In genomic region chr12:52280319-52280795, GRCh38 we compare ENCODE assay signal across 2 cellular contexts.
TF ChIP-seq lines count a peak whose summit lies in the region.

No MANE protein-coding gene starts in this region.

TF ChIP-seq in K562, 482 proteins besides CTCF, POLR2A, EP300 and RAD21 (continues in another document):
- TF ChIP-seq GTF2E2 (tag; IDR thresholded peaks at IDR 0.05): no peak
- no peak for TF ChIP-seq ZBTB17 (CRISPR knock-in tag; IDR thresholded peaks at IDR 0.05)
- 0 out of 2 replicates have a peak, but pooled peaks have one; percentile 11 for TF ChIP-seq IRF9 (tag; IDR thresholded peaks at IDR 0.05)
- TF ChIP-seq NR2C2 (CRISPR knock-in tag; IDR thresholded peaks at IDR 0.05): no peak
- peak; percentile 64; the same call in 1 of the 2 replicates for TF ChIP-seq NR2C2 (tag; IDR thresholded peaks at IDR 0.05)
- no peak for TF ChIP-seq CREBBP (IDR thresholded peaks at IDR 0.05; ENCODE audit: low read depth, low read length)
- TF ChIP-seq POU5F1 (IDR thresholded peaks at IDR 0.05; ENCODE audit: borderline replicate concordance, low read depth, low read length, partially characterized antibody): no peak
- TF ChIP-seq, protein P1, sequence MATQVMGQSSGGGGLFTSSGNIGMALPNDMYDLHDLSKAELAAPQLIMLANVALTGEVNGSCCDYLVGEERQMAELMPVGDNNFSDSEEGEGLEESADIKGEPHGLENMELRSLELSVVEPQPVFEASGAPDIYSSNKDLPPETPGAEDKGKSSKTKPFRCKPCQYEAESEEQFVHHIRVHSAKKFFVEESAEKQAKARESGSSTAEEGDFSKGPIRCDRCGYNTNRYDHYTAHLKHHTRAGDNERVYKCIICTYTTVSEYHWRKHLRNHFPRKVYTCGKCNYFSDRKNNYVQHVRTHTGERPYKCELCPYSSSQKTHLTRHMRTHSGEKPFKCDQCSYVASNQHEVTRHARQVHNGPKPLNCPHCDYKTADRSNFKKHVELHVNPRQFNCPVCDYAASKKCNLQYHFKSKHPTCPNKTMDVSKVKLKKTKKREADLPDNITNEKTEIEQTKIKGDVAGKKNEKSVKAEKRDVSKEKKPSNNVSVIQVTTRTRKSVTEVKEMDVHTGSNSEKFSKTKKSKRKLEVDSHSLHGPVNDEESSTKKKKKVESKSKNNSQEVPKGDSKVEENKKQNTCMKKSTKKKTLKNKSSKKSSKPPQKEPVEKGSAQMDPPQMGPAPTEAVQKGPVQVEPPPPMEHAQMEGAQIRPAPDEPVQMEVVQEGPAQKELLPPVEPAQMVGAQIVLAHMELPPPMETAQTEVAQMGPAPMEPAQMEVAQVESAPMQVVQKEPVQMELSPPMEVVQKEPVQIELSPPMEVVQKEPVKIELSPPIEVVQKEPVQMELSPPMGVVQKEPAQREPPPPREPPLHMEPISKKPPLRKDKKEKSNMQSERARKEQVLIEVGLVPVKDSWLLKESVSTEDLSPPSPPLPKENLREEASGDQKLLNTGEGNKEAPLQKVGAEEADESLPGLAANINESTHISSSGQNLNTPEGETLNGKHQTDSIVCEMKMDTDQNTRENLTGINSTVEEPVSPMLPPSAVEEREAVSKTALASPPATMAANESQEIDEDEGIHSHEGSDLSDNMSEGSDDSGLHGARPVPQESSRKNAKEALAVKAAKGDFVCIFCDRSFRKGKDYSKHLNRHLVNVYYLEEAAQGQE (CRISPR knock-in tag; IDR thresholded peaks at IDR 0.05; ENCODE audit: low read depth): no peak
- TF ChIP-seq ZBED1 (IDR thresholded peaks at IDR 0.05): no peak
- peak; percentile 77 for TF ChIP-seq POLR2H (tag; IDR thresholded peaks at IDR 0.05; ENCODE audit: low read depth)
- TF ChIP-seq GTF2A2 (tag; IDR thresholded peaks at IDR 0.05): no peak
- no peak for TF ChIP-seq ZFP1 (CRISPR knock-in tag; IDR thresholded peaks at IDR 0.05)
- no peak for TF ChIP-seq SIRT6 (IDR thresholded peaks at IDR 0.05; ENCODE audit: low read depth, low read length)
- TF ChIP-seq ZNF184 (CRISPR knock-in tag; IDR thresholded peaks at IDR 0.05): no peak
- TF ChIP-seq, protein P2, sequence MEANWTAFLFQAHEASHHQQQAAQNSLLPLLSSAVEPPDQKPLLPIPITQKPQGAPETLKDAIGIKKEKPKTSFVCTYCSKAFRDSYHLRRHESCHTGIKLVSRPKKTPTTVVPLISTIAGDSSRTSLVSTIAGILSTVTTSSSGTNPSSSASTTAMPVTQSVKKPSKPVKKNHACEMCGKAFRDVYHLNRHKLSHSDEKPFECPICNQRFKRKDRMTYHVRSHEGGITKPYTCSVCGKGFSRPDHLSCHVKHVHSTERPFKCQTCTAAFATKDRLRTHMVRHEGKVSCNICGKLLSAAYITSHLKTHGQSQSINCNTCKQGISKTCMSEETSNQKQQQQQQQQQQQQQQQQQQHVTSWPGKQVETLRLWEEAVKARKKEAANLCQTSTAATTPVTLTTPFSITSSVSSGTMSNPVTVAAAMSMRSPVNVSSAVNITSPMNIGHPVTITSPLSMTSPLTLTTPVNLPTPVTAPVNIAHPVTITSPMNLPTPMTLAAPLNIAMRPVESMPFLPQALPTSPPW (CRISPR knock-in tag; IDR thresholded peaks at IDR 0.05): peak; percentile 41
- TF ChIP-seq PCBP2 (IDR thresholded peaks at IDR 0.05; ENCODE audit: low read depth, low read length, poor library complexity, severe bottlenecking): no peak
- no peak; the same call in 1 of the 2 replicates for TF ChIP-seq SMARCC2 (IDR thresholded peaks at IDR 0.05; ENCODE audit: low read depth)
- TF ChIP-seq POLR2AphosphoS5 (IDR thresholded peaks at IDR 0.05; ENCODE audit: control insufficient read depth, insufficient read depth, low read depth, low read length): no peak
- no peak for TF ChIP-seq ZNF41 (CRISPR knock-in tag; conservative IDR thresholded peaks at IDR 0.05)
- TF ChIP-seq ZNF589 (CRISPR knock-in tag; IDR thresholded peaks at IDR 0.05; ENCODE audit: low read depth): peak; percentile 62; the same call in 1 of the 2 replicates
- TF ChIP-seq, protein P3, sequence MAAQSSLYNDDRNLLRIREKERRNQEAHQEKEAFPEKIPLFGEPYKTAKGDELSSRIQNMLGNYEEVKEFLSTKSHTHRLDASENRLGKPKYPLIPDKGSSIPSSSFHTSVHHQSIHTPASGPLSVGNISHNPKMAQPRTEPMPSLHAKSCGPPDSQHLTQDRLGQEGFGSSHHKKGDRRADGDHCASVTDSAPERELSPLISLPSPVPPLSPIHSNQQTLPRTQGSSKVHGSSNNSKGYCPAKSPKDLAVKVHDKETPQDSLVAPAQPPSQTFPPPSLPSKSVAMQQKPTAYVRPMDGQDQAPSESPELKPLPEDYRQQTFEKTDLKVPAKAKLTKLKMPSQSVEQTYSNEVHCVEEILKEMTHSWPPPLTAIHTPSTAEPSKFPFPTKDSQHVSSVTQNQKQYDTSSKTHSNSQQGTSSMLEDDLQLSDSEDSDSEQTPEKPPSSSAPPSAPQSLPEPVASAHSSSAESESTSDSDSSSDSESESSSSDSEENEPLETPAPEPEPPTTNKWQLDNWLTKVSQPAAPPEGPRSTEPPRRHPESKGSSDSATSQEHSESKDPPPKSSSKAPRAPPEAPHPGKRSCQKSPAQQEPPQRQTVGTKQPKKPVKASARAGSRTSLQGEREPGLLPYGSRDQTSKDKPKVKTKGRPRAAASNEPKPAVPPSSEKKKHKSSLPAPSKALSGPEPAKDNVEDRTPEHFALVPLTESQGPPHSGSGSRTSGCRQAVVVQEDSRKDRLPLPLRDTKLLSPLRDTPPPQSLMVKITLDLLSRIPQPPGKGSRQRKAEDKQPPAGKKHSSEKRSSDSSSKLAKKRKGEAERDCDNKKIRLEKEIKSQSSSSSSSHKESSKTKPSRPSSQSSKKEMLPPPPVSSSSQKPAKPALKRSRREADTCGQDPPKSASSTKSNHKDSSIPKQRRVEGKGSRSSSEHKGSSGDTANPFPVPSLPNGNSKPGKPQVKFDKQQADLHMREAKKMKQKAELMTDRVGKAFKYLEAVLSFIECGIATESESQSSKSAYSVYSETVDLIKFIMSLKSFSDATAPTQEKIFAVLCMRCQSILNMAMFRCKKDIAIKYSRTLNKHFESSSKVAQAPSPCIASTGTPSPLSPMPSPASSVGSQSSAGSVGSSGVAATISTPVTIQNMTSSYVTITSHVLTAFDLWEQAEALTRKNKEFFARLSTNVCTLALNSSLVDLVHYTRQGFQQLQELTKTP (IDR thresholded peaks at IDR 0.05; ENCODE audit: low read depth in 1 of 2, partially characterized antibody in 2 of 2): no peak
- peak; percentile 60; the same call in 1 of the 2 replicates for TF ChIP-seq ZNF644 (tag; IDR thresholded peaks at IDR 0.05; ENCODE audit: low read depth)
- TF ChIP-seq SMARCA4 (IDR thresholded peaks at IDR 0.05): peak; percentile 61; the same call in 1 of the 2 replicates

TF ChIP-seq in HepG2, 621 proteins besides CTCF, POLR2A, EP300 and RAD21:
- no peak for TF ChIP-seq SOX6 (IDR thresholded peaks at IDR 0.05)
- TF ChIP-seq SOX6 (CRISPR knock-in tag; IDR thresholded peaks at IDR 0.05): peak; percentile 29; the same call in 1 of the 2 replicates
- TF ChIP-seq CEBPB (IDR thresholded peaks at IDR 0.05; ENCODE audit: borderline replicate concordance, low read depth, low read length): peak; percentile 48
- TF ChIP-seq, protein P4, sequence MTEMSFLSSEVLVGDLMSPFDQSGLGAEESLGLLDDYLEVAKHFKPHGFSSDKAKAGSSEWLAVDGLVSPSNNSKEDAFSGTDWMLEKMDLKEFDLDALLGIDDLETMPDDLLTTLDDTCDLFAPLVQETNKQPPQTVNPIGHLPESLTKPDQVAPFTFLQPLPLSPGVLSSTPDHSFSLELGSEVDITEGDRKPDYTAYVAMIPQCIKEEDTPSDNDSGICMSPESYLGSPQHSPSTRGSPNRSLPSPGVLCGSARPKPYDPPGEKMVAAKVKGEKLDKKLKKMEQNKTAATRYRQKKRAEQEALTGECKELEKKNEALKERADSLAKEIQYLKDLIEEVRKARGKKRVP (CRISPR knock-in tag; IDR thresholded peaks at IDR 0.05): peak in 1 of 2 experiments; percentile 96; a peak in 2 of 4 replicates
- TF ChIP-seq ZNF275 (CRISPR knock-in tag; IDR thresholded peaks at IDR 0.05; ENCODE audit: borderline replicate concordance): no peak
- no peak for TF ChIP-seq ZNF264 (CRISPR knock-in tag; IDR thresholded peaks at IDR 0.05)
- TF ChIP-seq SUZ12 (IDR thresholded peaks at IDR 0.05; ENCODE audit: low read depth, low read length): no peak
- TF ChIP-seq NONO (IDR thresholded peaks at IDR 0.05): no peak
- no peak for TF ChIP-seq NONO (CRISPR knock-in tag; conservative IDR thresholded peaks at IDR 0.05)
- TF ChIP-seq, protein P5, sequence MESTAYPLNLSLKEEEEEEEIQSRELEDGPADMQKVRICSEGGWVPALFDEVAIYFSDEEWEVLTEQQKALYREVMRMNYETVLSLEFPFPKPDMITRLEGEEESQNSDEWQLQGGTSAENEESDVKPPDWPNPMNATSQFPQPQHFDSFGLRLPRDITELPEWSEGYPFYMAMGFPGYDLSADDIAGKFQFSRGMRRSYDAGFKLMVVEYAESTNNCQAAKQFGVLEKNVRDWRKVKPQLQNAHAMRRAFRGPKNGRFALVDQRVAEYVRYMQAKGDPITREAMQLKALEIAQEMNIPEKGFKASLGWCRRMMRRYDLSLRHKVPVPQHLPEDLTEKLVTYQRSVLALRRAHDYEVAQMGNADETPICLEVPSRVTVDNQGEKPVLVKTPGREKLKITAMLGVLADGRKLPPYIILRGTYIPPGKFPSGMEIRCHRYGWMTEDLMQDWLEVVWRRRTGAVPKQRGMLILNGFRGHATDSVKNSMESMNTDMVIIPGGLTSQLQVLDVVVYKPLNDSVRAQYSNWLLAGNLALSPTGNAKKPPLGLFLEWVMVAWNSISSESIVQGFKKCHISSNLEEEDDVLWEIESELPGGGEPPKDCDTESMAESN (CRISPR knock-in tag; conservative IDR thresholded peaks at IDR 0.05): no peak
- TF ChIP-seq RARG (CRISPR knock-in tag; IDR thresholded peaks at IDR 0.05; ENCODE audit: low read depth): no peak
- no peak for TF ChIP-seq KLF12 (CRISPR knock-in tag; IDR thresholded peaks at IDR 0.05; ENCODE audit: borderline replicate concordance)
- TF ChIP-seq NFE2L2 (IDR thresholded peaks at IDR 0.05; ENCODE audit: low read length): no peak
- TF ChIP-seq RBFOX2 (IDR thresholded peaks at IDR 0.05; ENCODE audit: low read depth, low read length): no peak
- TF ChIP-seq ZNF841 (CRISPR knock-in tag; IDR thresholded peaks at IDR 0.05; ENCODE audit: borderline replicate concordance): no peak
- TF ChIP-seq CEBPG (CRISPR knock-in tag; IDR thresholded peaks at IDR 0.05): peak; percentile 42; the same call in 1 of the 2 replicates
- TF ChIP-seq, protein P1 (IDR thresholded peaks at IDR 0.05; ENCODE audit: borderline replicate concordance in 1 of 2, low read depth in 1 of 2, low read length in 2 of 2): no peak
- TF ChIP-seq PCBP2 (optimal IDR thresholded peaks at IDR 0.05; ENCODE audit: low read depth, low read length, poor library complexity, severe bottlenecking): no peak
- no peak for TF ChIP-seq ZMAT3 (CRISPR knock-in tag; conservative IDR thresholded peaks at IDR 0.05)
- TF ChIP-seq MZF1 (CRISPR knock-in tag; IDR thresholded peaks at IDR 0.05; ENCODE audit: borderline replicate concordance): no peak
- no peak for TF ChIP-seq ZNF629 (CRISPR knock-in tag; conservative IDR thresholded peaks at IDR 0.05)
- no peak for TF ChIP-seq SOX13 (IDR thresholded peaks at IDR 0.05)
- peak in 1 of 2 experiments; percentile 36; a peak in 1 of 4 replicates for TF ChIP-seq SOX13 (CRISPR knock-in tag; conservative IDR thresholded peaks at IDR 0.05 in 1 of 2, IDR thresholded peaks at IDR 0.05 in 1 of 2)
- peak; percentile 17; the same call in 1 of the 2 replicates for TF ChIP-seq GATAD2A (CRISPR knock-in tag; IDR thresholded peaks at IDR 0.05)
- TF ChIP-seq ZNF550 (CRISPR knock-in tag; IDR thresholded peaks at IDR 0.05; ENCODE audit: borderline replicate concordance): no peak
TF ChIP-seq in HepG2: peak in this region for 6.
